17 cellular contexts compared by ENCODE assay signal in genomic region chr9:123990427-123990826, GRCh38. TPM values are rescaled to one million over a fixed set of nuclear protein-coding genes. Genes with fewer than 3 reads are reported as not detected.
DNase-seq lines count a peak whose midpoint lies in the region; ATAC-seq and TF ChIP-seq lines count a peak whose summit lies in the region.
"Had no signal": no experiment of that assay in that cellular context is flagged by ENCODE, and none has a peak within 500 bp of the region (broad histone marks: within the 10 kb centered on the region; RNA-seq: fewer than 3 reads in every experiment).

No MANE protein-coding gene starts in this region.

- no peak overlapping the region for H3K4me3 Mint-ChIP-seq in WTC11
- H3K4me3 Mint-ChIP-seq: CD4-positive, alpha-beta memory T cell had no signal

- no peak overlapping the region for H3K18ac ChIP-seq in IMR-90 (ENCODE audit: low read depth, low read length)
- H3K18ac ChIP-seq in mesendoderm (ENCODE audit: low read length) = no peak overlapping the region

- no peak for ATAC-seq in right cardiac atrium
- no peak for ATAC-seq in IMR-90 (ENCODE audit: low read depth)
- ATAC-seq in WTC11 = peak; percentile 41
- no peak for ATAC-seq in GM21717 (IDR thresholded peaks at IDR 0.05; ENCODE audit: unreplicated experiment)
- no peak for ATAC-seq in GM19463 (IDR thresholded peaks at IDR 0.05; ENCODE audit: unreplicated experiment)
- ATAC-seq: HCT116 had no signal

- peak overlapping the region; percentile 37 for H2AK9ac ChIP-seq in IMR-90 (replicated peaks; ENCODE audit: low read depth, low read length, poor library complexity)

- no TSS peak for BruUV-seq in IMR-90 (replicated peaks; lab: Mats Ljungman, UMichigan)

- H3K4me3 ChIP-seq in right cardiac atrium (ENCODE audit: low read length) = no peak overlapping the region
- no peak overlapping the region for H3K4me3 ChIP-seq in IMR-90 (ENCODE audit: insufficient read depth, low read depth, low read length)
- H3K4me3 ChIP-seq in mesendoderm (ENCODE audit: low read length) = no peak overlapping the region

- peak; percentile 33 for DNase-seq in cardiac septum (ENCODE audit: low spot score)
- DNase-seq in right cardiac atrium = no peak
- no peak for DNase-seq in IMR-90
- no peak for DNase-seq in WTC11 (ENCODE audit: low spot score)
- peak; percentile 68 for DNase-seq in mesendoderm
- no peak for DNase-seq in ecto neural progenitor cell (ENCODE audit: low spot score)
- DNase-seq: C1 segment of cervical spinal cord; Calu3; CD4-positive, alpha-beta memory T cell; COR-L47; DMS53; DMS79 treated with DMSO at 0.1 percent for 48 hours; GF-D8; GOT3 had no signal

- no peak overlapping the region for H2BK120ac ChIP-seq in IMR-90 (ENCODE audit: low read depth, low read length)
- H2BK120ac ChIP-seq in mesendoderm (ENCODE audit: low read depth, low read length) = no peak overlapping the region

- TF ChIP-seq CTCF in IMR-90 (conservative IDR thresholded peaks at IDR 0.05; ENCODE audit: low read depth, low read length) (no peak), WTC11 (IDR thresholded peaks at IDR 0.05) (no peak)

- no peak overlapping the region for H2AK5ac ChIP-seq in IMR-90 (ENCODE audit: low read depth, low read length)
- no peak overlapping the region for H2AK5ac ChIP-seq in mesendoderm (ENCODE audit: low read length)

- no peak for TF ChIP-seq RAD21 in IMR-90 (IDR thresholded peaks at IDR 0.05; ENCODE audit: low read length)

- no peak overlapping the region for H4K91ac ChIP-seq in IMR-90 (ENCODE audit: insufficient read depth, low read depth, low read length)

- no peak overlapping the region for H3K23ac ChIP-seq in IMR-90 (ENCODE audit: low read depth, low read length)
- no peak overlapping the region for H3K23ac ChIP-seq in mesendoderm (ENCODE audit: low read length)

- no peak overlapping the region for H2BK20ac ChIP-seq in IMR-90 (ENCODE audit: low read depth, low read length)

- H2BK15ac ChIP-seq in IMR-90 (ENCODE audit: low read depth, low read length) = no peak overlapping the region
- H2BK15ac ChIP-seq in mesendoderm (replicated peaks; ENCODE audit: low read depth) = no peak overlapping the region

- no peaks in the 10 kb centered on the region for H3K9me1 ChIP-seq in IMR-90 (ENCODE audit: insufficient read depth, low read length)

- H3K27me3 Mint-ChIP-seq in WTC11 (ENCODE audit: low read depth) = peaks cover 43% of the 10 kb centered on the region

- H3K4ac ChIP-seq in IMR-90 (ENCODE audit: low read depth, low read length) = no peak overlapping the region
- H3K4ac ChIP-seq in mesendoderm (ENCODE audit: low read depth, low read length) = no peak overlapping the region

- H3K4me1 ChIP-seq in right cardiac atrium (ENCODE audit: control insufficient read depth, insufficient read depth, low read length) (no peaks in the 10 kb centered on the region), IMR-90 (ENCODE audit: control insufficient read depth, insufficient read depth, low read length) (no peaks in the 10 kb centered on the region), mesendoderm (ENCODE audit: control insufficient read depth, low read depth, low read length) (no peaks in the 10 kb centered on the region)

- no peak overlapping the region for H2AFZ ChIP-seq in IMR-90 (replicated peaks; ENCODE audit: low read length, poor library complexity)

- in situ Hi-C loops in IMR-90 (cut with MboI; ENCODE audit: low sequenced_read_pairs) = no loop called here

- H3K79me2 ChIP-seq in mesendoderm (ENCODE audit: control insufficient read depth, insufficient read depth, low read length) = no peaks in the 10 kb centered on the region

- H3K14ac ChIP-seq in IMR-90 (replicated peaks; ENCODE audit: low read depth, low read length) = no peak overlapping the region

- CTCF ChIA-PET in IMR-90 (lab: Yijun Ruan, JAX) = no interaction called here
- CTCF ChIA-PET in WTC11 (lab: Charles Lee) = interaction anchor here (0.6 kb wide), 1 partner anchor 46 kb away, joined by 3 read pairs; no protein-coding TSS in a partner anchor

- 37% methylated on average over 5 of the region's 5 CpGs for WGBS in right cardiac atrium
- WGBS in IMR-90 (ENCODE audit: extremely low coverage in 2 of 2, insufficient read length in 1 of 2), 2 experiments = 40% methylated on average over 1 of the region's 5 CpGs; no CpG with 5 or more reads in 1 of the 2 experiments
- no CpG with 5 or more reads among the region's 5 CpGs for WGBS in mesendoderm (ENCODE audit: extremely low coverage, insufficient coverage, low lambda C conversion rate)

- no peaks in the 10 kb centered on the region for H4K20me1 ChIP-seq in IMR-90 (ENCODE audit: insufficient read depth, low read length)

- POLR2A ChIA-PET in IMR-90 (lab: Charles Lee; ENCODE audit: unreplicated experiment) (no interaction called here), WTC11 (lab: Charles Lee) (no interaction called here)

- dilution Hi-C loops in IMR-90 (cut with HindIII; ENCODE audit: low sequenced_read_pairs, unreplicated experiment) = no loop called here

- H3K27ac ChIP-seq in right cardiac atrium (ENCODE audit: low read length) (no peak overlapping the region), IMR-90 (ENCODE audit: insufficient read depth, low read length) (no peak overlapping the region), mesendoderm (ENCODE audit: low read depth, low read length) (no peak overlapping the region)

- intact Hi-C loops in cardiac septum (cut with DNase I) = loop anchor here (2.0 kb wide), 1 partner anchor 16 kb away; no protein-coding TSS in a partner anchor
- intact Hi-C loops in right cardiac atrium (cut with DNase I) = no loop called here
- intact Hi-C loops in IMR-90 (cut with micrococcal nuclease) = no loop called here

- TF ChIP-seq POLR2A in IMR-90 (IDR thresholded peaks at IDR 0.05; ENCODE audit: low read depth, low read length) = no peak

- H3K9ac ChIP-seq in IMR-90 (ENCODE audit: low read depth, low read length) = no peak overlapping the region
- no peak overlapping the region for H3K9ac ChIP-seq in mesendoderm (ENCODE audit: low read length)

- H3K4me2 ChIP-seq in IMR-90 (ENCODE audit: low read depth, low read length) (no peak overlapping the region), mesendoderm (ENCODE audit: low read length) (no peak overlapping the region)

- H4K5ac ChIP-seq in IMR-90 (ENCODE audit: low read depth, low read length) = no peak overlapping the region
- H4K5ac ChIP-seq in mesendoderm (ENCODE audit: low read length) = no peak overlapping the region

- no peaks in the 10 kb centered on the region for H3K9me3 Mint-ChIP-seq in WTC11

- no peak overlapping the region for H3K27ac Mint-ChIP-seq in WTC11
- H3K27ac Mint-ChIP-seq: CD4-positive, alpha-beta memory T cell had no signal

- H3K56ac ChIP-seq in IMR-90 (ENCODE audit: extremely low read depth, insufficient read depth, low read length) = no peak overlapping the region
- H3K56ac ChIP-seq in mesendoderm (ENCODE audit: low read length) = no peak overlapping the region

- H3K79me1 ChIP-seq in IMR-90 (ENCODE audit: low read depth in 1 of 2, low read length in 2 of 2) = no peaks in the 10 kb centered on the region
- H3K79me1 ChIP-seq in mesendoderm (ENCODE audit: low read length) = no peaks in the 10 kb centered on the region

- no peaks in the 10 kb centered on the region for H3K36me3 ChIP-seq in IMR-90 (ENCODE audit: control insufficient read depth, insufficient read depth, low read length)
- no peaks in the 10 kb centered on the region for H3K36me3 ChIP-seq in mesendoderm (ENCODE audit: control insufficient read depth, insufficient read depth, low read length)

- H3K36me3 Mint-ChIP-seq in WTC11 = no peaks in the 10 kb centered on the region
- H3K36me3 Mint-ChIP-seq: CD4-positive, alpha-beta memory T cell had no signal

- no peaks in the 10 kb centered on the region for H3K4me1 Mint-ChIP-seq in WTC11
- H3K4me1 Mint-ChIP-seq: CD4-positive, alpha-beta memory T cell had no signal

- H2BK5ac ChIP-seq in IMR-90 (ENCODE audit: low read depth, low read length, poor library complexity, severe bottlenecking) (no peak overlapping the region), mesendoderm (ENCODE audit: low read length) (no peak overlapping the region)

- H3K9me3 ChIP-seq in right cardiac atrium (ENCODE audit: control insufficient read depth, low read length) = no peaks in the 10 kb centered on the region
- no peaks in the 10 kb centered on the region; the same call in none of the 2 replicates for H3K9me3 ChIP-seq in IMR-90 (ENCODE audit: control insufficient read depth, insufficient read depth, low read length)

- H4K8ac ChIP-seq in IMR-90 (ENCODE audit: low read depth in 2 of 2, low read length in 2 of 2) (no peak overlapping the region), mesendoderm (ENCODE audit: low read depth, low read length) (no peak overlapping the region)

- H3K27me3 ChIP-seq in right cardiac atrium (ENCODE audit: control insufficient read depth, insufficient read depth) (peaks cover 7% of the 10 kb centered on the region), IMR-90 (ENCODE audit: control insufficient read depth, insufficient read depth, low read length) (peaks cover 47% of the 10 kb centered on the region), mesendoderm (ENCODE audit: insufficient read depth, low read length, poor library complexity) (no peaks in the 10 kb centered on the region)

TF ChIP-seq in IMR-90, 13 proteins besides CTCF, POLR2A, EP300 and RAD21:
- TF ChIP-seq RFX5 (IDR thresholded peaks at IDR 0.05; ENCODE audit: low read depth, low read length) = no peak

TF ChIP-seq in WTC11, 78 proteins besides CTCF, POLR2A, EP300 and RAD21:
- TF ChIP-seq CREM (CRISPR knock-in tag; IDR thresholded peaks at IDR 0.05) (no peak), TCF7 (CRISPR knock-in tag; IDR thresholded peaks at IDR 0.05; ENCODE audit: low read depth) (no peak), TP53 (CRISPR knock-in tag; IDR thresholded peaks at IDR 0.05) (no peak), ETV6 (CRISPR knock-in tag; IDR thresholded peaks at IDR 0.05) (no peak), RORB (CRISPR knock-in tag; IDR thresholded peaks at IDR 0.05) (no peak), NR2C2 (CRISPR knock-in tag; IDR thresholded peaks at IDR 0.05) (no peak), KAT7 (CRISPR knock-in tag; IDR thresholded peaks at IDR 0.05; ENCODE audit: borderline replicate concordance) (no peak), SMAD4 (CRISPR knock-in tag; IDR thresholded peaks at IDR 0.05) (no peak)

RNA-seq across cellular contexts. Expression of gene LHX2, which starts 21.1 kb away (rescaled TPM):
- total RNA-seq in cardiac septum (0.19 TPM), right cardiac atrium (under 1 TPM in 1 of 4 donors, not detected in 3; 0.17 TPM), IMR-90 (2012; rRNA removed) (not detected in 2 replicates), WTC11 (2021) (0.42 to 0.50 TPM in 2 of 3 replicates, not detected in the other)
- polyA plus RNA-seq in right cardiac atrium (0.07 TPM), IMR-90 (2012; rRNA removed) (not detected in 2 replicates)
- not detected in 2 replicates for polyA plus RNA-seq in IMR-90 (2012; cell fraction: cytosol; rRNA removed)
- polyA plus RNA-seq in IMR-90 (2012; cell fraction: nucleus; rRNA removed; ENCODE audit: low replicate concordance) = not detected in 2 replicates
- polyA plus RNA-seq in mesendoderm (2013, experiment 1 of 2) = 0.52 TPM
- polyA plus RNA-seq in mesendoderm (2013, experiment 2 of 2) = 0.49 TPM
- total RNA-seq: Calu3; CD4-positive, alpha-beta memory T cell had no signal
- polyA plus RNA-seq: CD4-positive, alpha-beta memory T cell had no signal

Comparison
In these comparisons a context has a peak if more than half of its experiments do, and no peak if none do; other contexts are left out.
1. DNase-seq: peak in cardiac septum (single experiment) and mesendoderm (single experiment); none in right cardiac atrium (0 of 3), IMR-90 (single experiment), WTC11 (single experiment) and ecto neural progenitor cell (single experiment).